ENCODE assay signal across 9 cellular contexts in the genomic region with DNA sequence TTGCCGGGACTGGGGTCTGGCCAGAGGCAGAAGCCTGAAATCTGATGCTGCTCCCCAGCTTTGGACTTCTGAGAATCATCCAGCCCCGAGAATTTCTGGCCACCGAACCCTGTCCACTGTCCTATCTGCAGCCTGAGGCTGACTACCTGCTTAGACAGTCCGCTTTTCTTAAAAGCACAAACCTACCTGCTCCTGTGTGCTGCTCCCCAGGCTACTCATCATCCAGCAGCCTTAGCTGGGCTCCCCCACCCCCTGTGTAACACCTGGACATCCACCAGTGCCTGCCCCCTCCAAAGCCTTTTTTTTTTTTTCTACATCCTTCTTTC.
DNase-seq lines count a peak whose midpoint lies in the region; ATAC-seq and TF ChIP-seq lines count a peak whose summit lies in the region.
"Had no signal": no experiment of that assay in that cellular context is flagged by ENCODE, and none has a peak within 500 bp of the region (broad histone marks: within the 10 kb centered on the region; RNA-seq: fewer than 3 reads in every experiment).

No MANE protein-coding gene starts in this region.

- peak overlapping the region; percentile 93 to 97 for H3K27ac Mint-ChIP-seq in natural killer cell treated with Interleukin-12 subunit alpha and Interleukin-12 subunit beta and Interleukin-15 and Interleukin-18, amount 100 ng/mL, for 72 hours

- TF ChIP-seq POLR2A in heart left ventricle (IDR thresholded peaks at IDR 0.05), result no peak
- no peak for TF ChIP-seq POLR2A in uterus (IDR thresholded peaks at IDR 0.05)

- WGBS in heart left ventricle, 4 donors, result 56 to 75% (median 64%) methylated on average over 4 of the region's 4 CpGs

- H3K4me3 ChIP-seq in heart left ventricle (no peak overlapping the region), dorsolateral prefrontal cortex (no peak overlapping the region), uterus (no peak overlapping the region)

- H3K27me3 ChIP-seq in heart left ventricle (no peaks in the 10 kb centered on the region), dorsolateral prefrontal cortex (no peaks in the 10 kb centered on the region), uterus (no peaks in the 10 kb centered on the region)

- H3K4me1 ChIP-seq in heart left ventricle, result peaks cover 8 to 48% (median 31%) of the 10 kb centered on the region in 12 donors
- H3K4me1 ChIP-seq in uterus, result peaks cover 11 to 17% of the 10 kb centered on the region in 2 donors

- peaks cover 44 to 48% of the 10 kb centered on the region in 2 donors for H3K4me1 Mint-ChIP-seq in natural killer cell treated with Interleukin-12 subunit alpha and Interleukin-12 subunit beta and Interleukin-15 and Interleukin-18, amount 100 ng/mL, for 72 hours (ENCODE audit: low read depth in 2 of 2)

- ATAC-seq in heart left ventricle (no peak), left ventricle myocardium superior (no peak)
- ATAC-seq in natural killer cell treated with Interleukin-12 subunit alpha and Interleukin-12 subunit beta and Interleukin-15 and Interleukin-18, amount 100 ng/mL, for 72 hours, result no peak

- H3K4me3 Mint-ChIP-seq in natural killer cell treated with Interleukin-12 subunit alpha and Interleukin-12 subunit beta and Interleukin-15 and Interleukin-18, amount 100 ng/mL, for 72 hours, result peak overlapping the region; percentile 86

- no peaks in the 10 kb centered on the region for H3K9me3 Mint-ChIP-seq in natural killer cell treated with Interleukin-12 subunit alpha and Interleukin-12 subunit beta and Interleukin-15 and Interleukin-18, amount 100 ng/mL, for 72 hours

- H3K36me3 Mint-ChIP-seq in natural killer cell treated with Interleukin-12 subunit alpha and Interleukin-12 subunit beta and Interleukin-15 and Interleukin-18, amount 100 ng/mL, for 72 hours, result no peaks in the 10 kb centered on the region

- TF ChIP-seq CTCF in heart left ventricle (IDR thresholded peaks at IDR 0.05) (no peak), dorsolateral prefrontal cortex (IDR thresholded peaks at IDR 0.05 in 54 of 56, conservative IDR thresholded peaks at IDR 0.05 in 2 of 56; ENCODE audit: low read depth in 1 of 56, partially characterized antibody in 56 of 56) (no peak), uterus (IDR thresholded peaks at IDR 0.05) (no peak)

- intact Hi-C loops in heart left ventricle (cut with DNase I) (loop anchor here in 3 of 10 donors (5.0 to 10.0 kb wide), 7 partner anchors 103 to 444 kb away; a partner anchor contains a TSS), left ventricle myocardium superior (cut with micrococcal nuclease) (no loop called here), dorsolateral prefrontal cortex (cut with DNase I) (loop anchor here (5.0 kb wide), 4 partner anchors 62 to 442 kb away; a partner anchor contains a TSS), uterus (cut with DNase I; ENCODE audit: low total_unique reads) (no loop called here)

- peaks cover 0 to 2% of the 10 kb centered on the region in 2 donors for H3K27me3 Mint-ChIP-seq in natural killer cell treated with Interleukin-12 subunit alpha and Interleukin-12 subunit beta and Interleukin-15 and Interleukin-18, amount 100 ng/mL, for 72 hours

- DNase-seq in heart left ventricle (no peak), left ventricle myocardium superior (no peak), dorsolateral prefrontal cortex (no peak), uterus (no peak), GF-D8 (lab: John Stamatoyannopoulos, UW) (no peak), A172 (ENCODE audit: low spot score) (no peak), NAMALWA (ENCODE audit: low spot score) (no peak)
- no peak for DNase-seq in natural killer cell treated with Interleukin-12 subunit alpha and Interleukin-12 subunit beta and Interleukin-15 and Interleukin-18, amount 100 ng/mL, for 72 hours (ENCODE audit: low spot score)
- DNase-seq: retina had no signal

- H3K27ac ChIP-seq in heart left ventricle (peak overlapping the region in 9 of 12 donors; percentile 32 to 95 (median 83)), dorsolateral prefrontal cortex (peak overlapping the region in 40 of 59 donors; percentile 9 to 96 (median 90)), uterus (peak overlapping the region; percentile 38 to 94)

- H3K9me3 ChIP-seq in heart left ventricle, result peaks cover 0 to 18% (median 0%) of the 10 kb centered on the region in 12 donors
- H3K9me3 ChIP-seq in uterus, result no peaks in the 10 kb centered on the region

- no peaks in the 10 kb centered on the region for H3K36me3 ChIP-seq in heart left ventricle
- H3K36me3 ChIP-seq in uterus, result no peaks in the 10 kb centered on the region

Comparison
In these comparisons a context has a peak if more than half of its experiments do, and no peak if none do; other contexts are left out.
1. intact Hi-C loops: an anchor here in dorsolateral prefrontal cortex (5.0 kb wide); none called in left ventricle myocardium superior and uterus.